Comparison of ENCODE assay signal across 10 cellular contexts in genomic region chr15:91469627-91470567, GRCh38.
A peak's percentile ranks its signal among the peaks of the same experiment; 100 is the strongest.
DNase-seq lines count a peak whose midpoint lies in the region; TF ChIP-seq lines count a peak whose summit lies in the region.
"Had no signal": no experiment of that assay in that cellular context is flagged by ENCODE, and none has a peak within 500 bp of the region (broad histone marks: within the 10 kb centered on the region; RNA-seq: fewer than 3 reads in every experiment).

No MANE protein-coding gene starts in this region.

- peak overlapping the region; percentile 10 to 76 (median 64) for H3K4me3 Mint-ChIP-seq in CD4-positive, alpha-beta memory T cell
- H3K4me3 Mint-ChIP-seq in activated naive CD4-positive, alpha-beta T cell treated with anti-CD3 and anti-CD28 coated beads, Interleukin-2, amount 10 ng/mL, durations not matched to agents 7 days and 5 days: peak overlapping the region; percentile 62
- H3K4me3 Mint-ChIP-seq: B cell had no signal

- no peak overlapping the region for H2AFZ ChIP-seq in Karpas-422 (ENCODE audit: low read length)

- H4K20me1 ChIP-seq in Karpas-422 (ENCODE audit: insufficient read depth, low read depth, low read length): no peaks in the 10 kb centered on the region

- peak overlapping the region; percentile 87 to 99 (median 95) for H3K27ac Mint-ChIP-seq in CD4-positive, alpha-beta memory T cell
- peak overlapping the region; percentile 98 for H3K27ac Mint-ChIP-seq in activated naive CD4-positive, alpha-beta T cell treated with anti-CD3 and anti-CD28 coated beads, Interleukin-2, amount 10 ng/mL, durations not matched to agents 7 days and 5 days
- H3K27ac Mint-ChIP-seq: B cell had no signal

- no peak overlapping the region for H3K9ac ChIP-seq in Karpas-422 (ENCODE audit: low read length)

- no peaks in the 10 kb centered on the region for H3K27me3 ChIP-seq in CD4-positive, alpha-beta memory T cell (ENCODE audit: insufficient read depth, low read length)
- no peaks in the 10 kb centered on the region for H3K27me3 ChIP-seq in Karpas-422 (ENCODE audit: low read length)

- TF ChIP-seq CTCF in coronary artery (IDR thresholded peaks at IDR 0.05): no peak
- no peak for TF ChIP-seq CTCF in lower leg skin (IDR thresholded peaks at IDR 0.05)

- peaks cover 82% of the 10 kb centered on the region for H3K4me1 ChIP-seq in CD4-positive, alpha-beta memory T cell (ENCODE audit: insufficient read depth, low read length)
- H3K4me1 ChIP-seq in Karpas-422 (ENCODE audit: low read length): no peaks in the 10 kb centered on the region

- peaks cover 39 to 73% (median 53%) of the 10 kb centered on the region in 4 donors for H3K4me1 Mint-ChIP-seq in CD4-positive, alpha-beta memory T cell
- peaks cover 74% of the 10 kb centered on the region for H3K4me1 Mint-ChIP-seq in activated naive CD4-positive, alpha-beta T cell treated with anti-CD3 and anti-CD28 coated beads, Interleukin-2, amount 10 ng/mL, durations not matched to agents 7 days and 5 days
- H3K4me1 Mint-ChIP-seq: B cell had no signal

- POLR2A ChIA-PET in CD4-positive, alpha-beta memory T cell (lab: Charles Lee; ENCODE audit: partially characterized antibody): interaction anchor here (0.9 to 2.2 kb wide), 3 partner anchors 9 to 157 kb away, joined by 3 to 13 read pairs (median 4); no protein-coding TSS in a partner anchor

- CTCF ChIA-PET in CD4-positive, alpha-beta memory T cell (lab: Charles Lee; ENCODE audit: partially characterized antibody): no interaction called here
- CTCF ChIA-PET in activated naive CD4-positive, alpha-beta T cell treated with anti-CD3 and anti-CD28 coated beads, Interleukin-2, amount 10 ng/mL, durations not matched to agents 7 days and 5 days (lab: Charles Lee): interaction anchor here (0.8 kb wide), 1 partner anchor 168 kb away, joined by 3 read pairs; no protein-coding TSS in a partner anchor

- H3K9me2 ChIP-seq in Karpas-422 (replicated peaks; ENCODE audit: insufficient read depth, low read length): no peaks in the 10 kb centered on the region

- TF ChIP-seq POLR2A in lower leg skin (IDR thresholded peaks at IDR 0.05): no peak

- no peaks in the 10 kb centered on the region for H3K9me3 Mint-ChIP-seq in CD4-positive, alpha-beta memory T cell
- H3K9me3 Mint-ChIP-seq in activated naive CD4-positive, alpha-beta T cell treated with anti-CD3 and anti-CD28 coated beads, Interleukin-2, amount 10 ng/mL, durations not matched to agents 7 days and 5 days: peaks cover 25% of the 10 kb centered on the region

- H3K79me2 ChIP-seq in Karpas-422 (ENCODE audit: low read length): no peaks in the 10 kb centered on the region

- no peaks in the 10 kb centered on the region for H3K36me3 ChIP-seq in CD4-positive, alpha-beta memory T cell (ENCODE audit: insufficient read depth, low read length)
- no peaks in the 10 kb centered on the region for H3K36me3 ChIP-seq in Karpas-422 (ENCODE audit: insufficient read depth, low read length)

- intact Hi-C loops in CD4-positive, alpha-beta memory T cell (cut with micrococcal nuclease): loop anchor here (5.0 to 10.0 kb wide), 5 partner anchors 48 to 535 kb away; partner anchors contain the start of genes HDDC3 and UNC45A
- intact Hi-C loops in lower leg skin (cut with DNase I; ENCODE audit: low total_unique reads): no loop called here

- no peaks in the 10 kb centered on the region for H3K9me3 ChIP-seq in CD4-positive, alpha-beta memory T cell (ENCODE audit: control insufficient read depth in 1 of 2, low read length in 2 of 2)
- no peaks in the 10 kb centered on the region for H3K9me3 ChIP-seq in Karpas-422 (ENCODE audit: low read length)

- WGBS in lower leg skin, 2 donors: 83% methylated on average over 17 of the region's 17 CpGs

- no peaks in the 10 kb centered on the region for H3K27me3 Mint-ChIP-seq in CD4-positive, alpha-beta memory T cell
- peaks cover 3% of the 10 kb centered on the region for H3K27me3 Mint-ChIP-seq in activated naive CD4-positive, alpha-beta T cell treated with anti-CD3 and anti-CD28 coated beads, Interleukin-2, amount 10 ng/mL, durations not matched to agents 7 days and 5 days

- H3K27ac ChIP-seq in CD4-positive, alpha-beta memory T cell (ENCODE audit: low read depth, low read length): peak overlapping the region; percentile 57
- H3K27ac ChIP-seq in coronary artery (no peak overlapping the region), Karpas-422 (ENCODE audit: low read length) (no peak overlapping the region)

- no peak overlapping the region for H3K4me3 ChIP-seq in CD4-positive, alpha-beta memory T cell (ENCODE audit: low read length in 2 of 2)
- H3K4me3 ChIP-seq in coronary artery (no peak overlapping the region), Karpas-422 (ENCODE audit: low read length) (no peak overlapping the region), lower leg skin (ENCODE audit: low read depth, poor library complexity, severe bottlenecking) (no peak overlapping the region)

- H3K4me2 ChIP-seq in Karpas-422 (ENCODE audit: low read depth, low read length, poor library complexity, severe bottlenecking): no peak overlapping the region

- DNase-seq in CD4-positive, alpha-beta memory T cell: peak; percentile 55 to 90 (median 87)
- peak; percentile 61 for DNase-seq in activated CD4-positive, alpha-beta T cell treated with anti-CD3 and anti-CD28 coated beads for 1 hour
- DNase-seq in activated naive CD4-positive, alpha-beta T cell treated with anti-CD3 and anti-CD28 coated beads, Interleukin-2, amount 10 ng/mL, durations not matched to agents 7 days and 5 days: peak; percentile 89
- peak; percentile 35 to 36 for DNase-seq in stimulated activated CD4-positive, alpha-beta T cell treated with anti-CD3 and anti-CD28 coated beads, Interleukin-1b, Interleukin-23, amount 100 ng/mL, for 4 hours (ENCODE audit: low read depth in 2 of 2)
- DNase-seq in mucosa of gallbladder (ENCODE audit: low spot score): no peak
- DNase-seq in coronary artery (ENCODE audit: low spot score): no peak
- no peak for DNase-seq in Karpas-422
- no peak for DNase-seq in lower leg skin (ENCODE audit: low spot score in 2 of 2)
- DNase-seq: islet precursor cell had no signal

- no peaks in the 10 kb centered on the region for H3K36me3 Mint-ChIP-seq in CD4-positive, alpha-beta memory T cell
- peaks cover 42% of the 10 kb centered on the region for H3K36me3 Mint-ChIP-seq in activated naive CD4-positive, alpha-beta T cell treated with anti-CD3 and anti-CD28 coated beads, Interleukin-2, amount 10 ng/mL, durations not matched to agents 7 days and 5 days

Comparison
In these comparisons a context has a peak if more than half of its experiments do, and no peak if none do; other contexts are left out.
1. DNase-seq: peak in CD4-positive, alpha-beta memory T cell (5 of 5), activated CD4-positive, alpha-beta T cell treated with anti-CD3 and anti-CD28 coated beads for 1 hour (single experiment), activated naive CD4-positive, alpha-beta T cell treated with anti-CD3 and anti-CD28 coated beads, Interleukin-2, amount 10 ng/mL, durations not matched to agents 7 days and 5 days (single experiment) and stimulated activated CD4-positive, alpha-beta T cell treated with anti-CD3 and anti-CD28 coated beads, Interleukin-1b, Interleukin-23, amount 100 ng/mL, for 4 hours (2 of 2); none in mucosa of gallbladder (single experiment), coronary artery (single experiment), Karpas-422 (single experiment) and lower leg skin (0 of 2).